Comparison of ENCODE assay signal across 1 cellular context in genomic region chr11:94152678-94153065, GRCh38.
TF ChIP-seq lines count a peak whose summit lies in the region.

No MANE protein-coding gene starts in this region.

TF ChIP-seq in SK-N-SH, 30 proteins besides CTCF, POLR2A, EP300 and RAD21 (continued from another document):
- TF ChIP-seq IRF3 (IDR thresholded peaks at IDR 0.05; ENCODE audit: low read depth, low read length): no peak
- TF ChIP-seq NFIC (IDR thresholded peaks at IDR 0.05; ENCODE audit: borderline replicate concordance): no peak
- TF ChIP-seq EZH2phosphoT487 (IDR thresholded peaks at IDR 0.05; ENCODE audit: borderline replicate concordance, low read depth): no peak
- TF ChIP-seq FOXJ3 (CRISPR knock-in tag; IDR thresholded peaks at IDR 0.05): no peak
- TF ChIP-seq MXI1 (IDR thresholded peaks at IDR 0.05; ENCODE audit: low read depth, low read length): no peak
- no peak for TF ChIP-seq NRF1 (IDR thresholded peaks at IDR 0.05; ENCODE audit: low read depth, low read length)
- TF ChIP-seq FOSL2 (IDR thresholded peaks at IDR 0.05; ENCODE audit: borderline replicate concordance, low read depth): no peak
- no peak for TF ChIP-seq MEF2A (IDR thresholded peaks at IDR 0.05; ENCODE audit: borderline replicate concordance, low read depth)
- no peak for TF ChIP-seq FOXM1 (IDR thresholded peaks at IDR 0.05; ENCODE audit: low read depth)
- no peak for TF ChIP-seq CHD2 (IDR thresholded peaks at IDR 0.05; ENCODE audit: low read length, partially characterized antibody)
- no peak for TF ChIP-seq TAF1 (IDR thresholded peaks at IDR 0.05; ENCODE audit: borderline replicate concordance, low read depth, low read length)
- TF ChIP-seq RFX5 (IDR thresholded peaks at IDR 0.05; ENCODE audit: low read length): no peak
